19 cellular contexts compared by ENCODE assay signal in genomic region chr6:68043122-68043398, GRCh38.
"Had no signal": no experiment of that assay in that cellular context is flagged by ENCODE, and none has a peak within 500 bp of the region (broad histone marks: within the 10 kb centered on the region; RNA-seq: fewer than 3 reads in every experiment).

No MANE protein-coding gene starts in this region.

- H3K4me3 Mint-ChIP-seq: mesothelial cell of epicardium, naive B cell had no signal

- H3K27me3 Mint-ChIP-seq: naive B cell had no signal

- H3K36me3 Mint-ChIP-seq: mesothelial cell of epicardium, naive B cell had no signal

- H3K4me1 ChIP-seq: esophagus muscularis mucosa, foreskin keratinocyte, gastroesophageal sphincter, heart left ventricle, left lung, lower lobe of right lung had no signal

- ATAC-seq: foreskin keratinocyte, gastroesophageal sphincter, heart left ventricle, left cardiac atrium, left lung, left ventricle myocardium superior, lower lobe of right lung, mucosa of descending colon had no signal

- H3K9me3 ChIP-seq: esophagus muscularis mucosa, gastroesophageal sphincter, lower lobe of right lung had no signal

- H3K36me3 ChIP-seq: esophagus muscularis mucosa, gastroesophageal sphincter, heart left ventricle, left lung, lower lobe of right lung had no signal

- H3K27me3 ChIP-seq: dorsolateral prefrontal cortex, esophagus muscularis mucosa, foreskin keratinocyte, gastroesophageal sphincter, heart left ventricle, hepatocyte, left lung had no signal

- H2AFZ ChIP-seq: hepatocyte had no signal

- H3K4me1 Mint-ChIP-seq: naive B cell had no signal

- H3K4me3 ChIP-seq: coronary artery, dorsolateral prefrontal cortex, esophagus muscularis mucosa, gastroesophageal sphincter, heart left ventricle, hepatocyte, left lung, lower lobe of right lung, mucosa of descending colon had no signal

- DNase-seq: dermis blood vessel endothelial cell; dorsolateral prefrontal cortex; effector CD4-positive, alpha-beta T cell; effector memory CD4-positive, alpha-beta T cell; foreskin keratinocyte; heart left ventricle; hypothalamus; left cardiac atrium; left lung; left ventricle myocardium superior; lower lobe of right lung; mesenchymal stem cell; mucosa of descending colon; naive B cell had no signal

- H3K27ac Mint-ChIP-seq: mesothelial cell of epicardium, naive B cell had no signal

- H3K79me2 ChIP-seq: hepatocyte had no signal

- H3K27ac ChIP-seq: coronary artery, dorsolateral prefrontal cortex, esophagus muscularis mucosa, foreskin keratinocyte, gastroesophageal sphincter, heart left ventricle, hepatocyte, left lung, lower lobe of right lung had no signal

- H3K4me2 ChIP-seq: hepatocyte had no signal
